Comparison of ENCODE assay signal across 10 cellular contexts in the genomic region with DNA sequence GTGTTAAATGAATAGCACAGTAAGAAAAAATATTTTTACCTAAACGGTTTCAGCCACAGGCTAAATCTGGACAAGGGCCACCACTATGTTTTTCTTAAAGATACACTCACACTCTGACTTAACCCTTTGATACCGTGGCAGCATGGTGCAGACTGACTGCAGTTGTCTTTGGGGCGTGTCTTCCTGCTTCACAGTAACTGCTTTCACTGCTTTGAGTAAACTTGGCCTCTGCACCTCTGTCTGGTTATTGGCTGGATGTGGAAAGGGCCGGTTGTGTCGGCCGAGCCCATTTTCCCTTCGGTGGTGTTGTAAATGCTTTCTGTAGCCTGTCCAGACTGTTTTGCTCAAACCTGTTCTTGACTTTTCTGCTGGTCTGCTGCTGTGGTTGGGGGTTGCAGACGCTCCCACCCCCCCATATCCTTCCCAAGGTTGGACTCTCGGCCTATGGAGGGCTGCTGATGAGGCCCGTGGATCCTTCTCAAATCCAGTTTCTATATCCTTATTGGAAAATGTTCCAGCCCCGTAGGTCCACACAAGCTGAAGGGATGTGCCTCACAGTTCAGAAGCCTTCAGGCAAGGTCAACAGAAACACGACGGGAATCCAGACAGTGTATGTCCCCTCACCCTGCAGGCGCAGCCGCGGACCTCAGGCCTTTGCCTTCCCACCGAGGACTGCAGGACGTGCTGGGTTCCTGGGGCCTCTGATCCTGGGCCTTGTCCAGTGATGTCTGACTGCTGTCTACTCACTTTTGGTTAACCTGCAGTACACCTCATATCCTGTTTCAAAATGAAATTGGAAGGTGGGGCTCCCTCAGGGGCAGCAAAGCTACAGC.
DNase-seq lines count a peak whose midpoint lies in the region; ATAC-seq, FAIRE-seq and TF ChIP-seq lines count a peak whose summit lies in the region.
"Had no signal": no experiment of that assay in that cellular context is flagged by ENCODE, and none has a peak within 500 bp of the region (broad histone marks: within the 10 kb centered on the region; RNA-seq: fewer than 3 reads in every experiment).

No MANE protein-coding gene starts in this region.

- POLR2A ChIA-PET in endothelial cell of umbilical vein (lab: Charles Lee) = no interaction called here
- POLR2A ChIA-PET in T-cell (lab: Charles Lee) = no interaction called here

- no peaks in the 10 kb centered on the region for H3K4me1 Mint-ChIP-seq in T-cell
- H3K4me1 Mint-ChIP-seq in activated T-cell treated with anti-CD3 and anti-CD28 coated beads, Interleukin-2, amount 50 U/mL, for 24 hours (ENCODE audit: low read depth) = no peaks in the 10 kb centered on the region
- H3K4me1 Mint-ChIP-seq: naive B cell had no signal

- dilution Hi-C loops in endothelial cell of umbilical vein (cut with MboI; ENCODE audit: extremely low pct_ligation_motif_present, low sequenced_read_pairs) = no loop called here

- peak; percentile 82 for FAIRE-seq in endothelial cell of umbilical vein (lab: Jason Lieb, UNC)

- BruUV-seq in endothelial cell of umbilical vein (replicated peaks; lab: Mats Ljungman, UMichigan) = no TSS peak

- intact Hi-C loops in endothelial cell of umbilical vein (cut with micrococcal nuclease) = no loop called here

- TF ChIP-seq CTCF in endothelial cell of umbilical vein (IDR thresholded peaks at IDR 0.05; ENCODE audit: extremely low read depth in 1 of 2, insufficient read depth in 1 of 2, low read depth in 1 of 2, low read length in 2 of 2) (no peak), osteoblast (IDR thresholded peaks at IDR 0.05; ENCODE audit: extremely low read depth, low read depth, low read length) (no peak)

- peak; percentile 90 for ATAC-seq in GM18873 (IDR thresholded peaks at IDR 0.05; ENCODE audit: low FRiP score, unreplicated experiment)
- ATAC-seq in HG03095 (IDR thresholded peaks at IDR 0.05; ENCODE audit: unreplicated experiment) = peak; percentile 75
- ATAC-seq in T-cell (replicated peaks in 1 of 4) = no peak
- no peak for ATAC-seq in GM21737 (IDR thresholded peaks at IDR 0.05; ENCODE audit: unreplicated experiment)

- H3K79me2 ChIP-seq in endothelial cell of umbilical vein (ENCODE audit: control insufficient read depth, insufficient read depth, low read length) (no peaks in the 10 kb centered on the region), osteoblast (ENCODE audit: insufficient read depth, low read length) (peaks cover 39% of the 10 kb centered on the region)

- H3K27me3 Mint-ChIP-seq in T-cell = peaks cover 2 to 4% of the 10 kb centered on the region in 2 donors
- peaks cover 1% of the 10 kb centered on the region for H3K27me3 Mint-ChIP-seq in activated T-cell treated with anti-CD3 and anti-CD28 coated beads, Interleukin-2, amount 50 U/mL, for 24 hours

- peak; percentile 50 for DNase-seq in endothelial cell of umbilical vein (ENCODE audit: low read depth, low spot score)
- no peak for DNase-seq in osteoblast (ENCODE audit: insufficient read length, low spot score, missing footprints)
- no peak for DNase-seq in T-cell
- no peak for DNase-seq in activated gamma-delta T cell treated with Interleukin-2 at 50 U/mL for 16 hours
- no peak for DNase-seq in activated T-cell treated with anti-CD3 and anti-CD28 coated beads, Interleukin-2, amount 50 U/mL, for 24 hours
- DNase-seq: naive B cell, WERI-Rb-1 had no signal

- peaks cover 6% of the 10 kb centered on the region for H3K4me1 ChIP-seq in endothelial cell of umbilical vein (ENCODE audit: control insufficient read depth, extremely low read depth, insufficient read depth, low read length)
- peaks cover 4% of the 10 kb centered on the region for H3K4me1 ChIP-seq in osteoblast (ENCODE audit: insufficient read depth, low read length)

- CTCF ChIA-PET in endothelial cell of umbilical vein (lab: Charles Lee) = interaction anchor here (1.1 kb wide), 1 partner anchor 32 kb away, joined by 3 read pairs; no protein-coding TSS in a partner anchor
- CTCF ChIA-PET in T-cell (lab: Charles Lee) = no interaction called here

- no peak overlapping the region for H3K9ac ChIP-seq in endothelial cell of umbilical vein (replicated peaks; ENCODE audit: extremely low read depth, insufficient read depth, low read length)

- no peak overlapping the region for H3K4me3 Mint-ChIP-seq in T-cell
- no peak overlapping the region for H3K4me3 Mint-ChIP-seq in activated T-cell treated with anti-CD3 and anti-CD28 coated beads, Interleukin-2, amount 50 U/mL, for 24 hours
- H3K4me3 Mint-ChIP-seq: naive B cell had no signal

- H3K9me3 ChIP-seq in endothelial cell of umbilical vein (replicated peaks; ENCODE audit: control insufficient read depth, insufficient read depth, low read length) = no peaks in the 10 kb centered on the region
- no peaks in the 10 kb centered on the region for H3K9me3 ChIP-seq in osteoblast (ENCODE audit: low read depth, low read length)

- peak overlapping the region; percentile 1 for H2AFZ ChIP-seq in endothelial cell of umbilical vein (ENCODE audit: low read depth, low read length)
- no peak overlapping the region for H2AFZ ChIP-seq in osteoblast (ENCODE audit: low read length)

- no peaks in the 10 kb centered on the region for H3K36me3 ChIP-seq in endothelial cell of umbilical vein (ENCODE audit: control insufficient read depth in 2 of 2, extremely low read depth in 1 of 2, insufficient read depth in 2 of 2, low read length in 2 of 2)
- peaks cover 6% of the 10 kb centered on the region for H3K36me3 ChIP-seq in osteoblast (ENCODE audit: insufficient read depth, low read length)

- no peak overlapping the region for H3K27ac ChIP-seq in endothelial cell of umbilical vein (ENCODE audit: insufficient read depth, low read depth, low read length)
- H3K27ac ChIP-seq in osteoblast (ENCODE audit: low read depth, low read length) = no peak overlapping the region
- H3K27ac ChIP-seq: WERI-Rb-1 had no signal

- H3K27me3 ChIP-seq in endothelial cell of umbilical vein (ENCODE audit: control insufficient read depth in 2 of 2, insufficient read depth in 2 of 2, low read length in 2 of 2) (no peaks in the 10 kb centered on the region), osteoblast (ENCODE audit: insufficient read depth, low read length) (no peaks in the 10 kb centered on the region)

- H3K9me1 ChIP-seq in endothelial cell of umbilical vein (replicated peaks; ENCODE audit: control insufficient read depth, extremely low read depth, insufficient read depth, low read length) = no peaks in the 10 kb centered on the region

- no peaks in the 10 kb centered on the region for H3K9me3 Mint-ChIP-seq in T-cell
- H3K9me3 Mint-ChIP-seq in activated T-cell treated with anti-CD3 and anti-CD28 coated beads, Interleukin-2, amount 50 U/mL, for 24 hours = no peaks in the 10 kb centered on the region

- H3K36me3 Mint-ChIP-seq in T-cell = no peaks in the 10 kb centered on the region
- H3K36me3 Mint-ChIP-seq in activated T-cell treated with anti-CD3 and anti-CD28 coated beads, Interleukin-2, amount 50 U/mL, for 24 hours (ENCODE audit: low read depth) = no peaks in the 10 kb centered on the region
- H3K36me3 Mint-ChIP-seq: naive B cell had no signal

- H3K27ac Mint-ChIP-seq in T-cell = no peak overlapping the region
- no peak overlapping the region for H3K27ac Mint-ChIP-seq in activated T-cell treated with anti-CD3 and anti-CD28 coated beads, Interleukin-2, amount 50 U/mL, for 24 hours
- H3K27ac Mint-ChIP-seq: naive B cell had no signal

- TF ChIP-seq POLR2A in endothelial cell of umbilical vein (IDR thresholded peaks at IDR 0.05; ENCODE audit: low read depth, low read length) = no peak

- H3K4me2 ChIP-seq in endothelial cell of umbilical vein (ENCODE audit: insufficient read depth, low read length) (no peak overlapping the region), osteoblast (ENCODE audit: insufficient read depth, low read length) (peak overlapping the region; percentile 10)

- H3K4me3 ChIP-seq in endothelial cell of umbilical vein (replicated peaks in 1 of 3; ENCODE audit: insufficient read depth in 1 of 3, low read depth in 1 of 3, low read length in 3 of 3) = no peak overlapping the region
- no peak overlapping the region for H3K4me3 ChIP-seq in osteoblast (ENCODE audit: insufficient read depth, low read length)

- H4K20me1 ChIP-seq in endothelial cell of umbilical vein (replicated peaks; ENCODE audit: control insufficient read depth, extremely low read depth, insufficient read depth, low read length) (no peaks in the 10 kb centered on the region), osteoblast (ENCODE audit: insufficient read depth, low read length) (peaks cover 4% of the 10 kb centered on the region)

TF ChIP-seq in endothelial cell of umbilical vein, 7 proteins besides CTCF, POLR2A, EP300 and RAD21:
- no peak for TF ChIP-seq GATA2 (IDR thresholded peaks at IDR 0.05; ENCODE audit: insufficient read depth, insufficient read length, low read depth, low read length)
- TF ChIP-seq, protein P1, sequence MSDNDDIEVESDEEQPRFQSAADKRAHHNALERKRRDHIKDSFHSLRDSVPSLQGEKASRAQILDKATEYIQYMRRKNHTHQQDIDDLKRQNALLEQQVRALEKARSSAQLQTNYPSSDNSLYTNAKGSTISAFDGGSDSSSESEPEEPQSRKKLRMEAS (IDR thresholded peaks at IDR 0.05; ENCODE audit: insufficient read depth, insufficient read length) = no peak

Comparison
In these comparisons a context has a peak if more than half of its experiments do, and no peak if none do; other contexts are left out.
1. ATAC-seq: peak in GM18873 (single experiment) and HG03095 (single experiment); none in T-cell (0 of 4) and GM21737 (single experiment).